In the genomic region with DNA sequence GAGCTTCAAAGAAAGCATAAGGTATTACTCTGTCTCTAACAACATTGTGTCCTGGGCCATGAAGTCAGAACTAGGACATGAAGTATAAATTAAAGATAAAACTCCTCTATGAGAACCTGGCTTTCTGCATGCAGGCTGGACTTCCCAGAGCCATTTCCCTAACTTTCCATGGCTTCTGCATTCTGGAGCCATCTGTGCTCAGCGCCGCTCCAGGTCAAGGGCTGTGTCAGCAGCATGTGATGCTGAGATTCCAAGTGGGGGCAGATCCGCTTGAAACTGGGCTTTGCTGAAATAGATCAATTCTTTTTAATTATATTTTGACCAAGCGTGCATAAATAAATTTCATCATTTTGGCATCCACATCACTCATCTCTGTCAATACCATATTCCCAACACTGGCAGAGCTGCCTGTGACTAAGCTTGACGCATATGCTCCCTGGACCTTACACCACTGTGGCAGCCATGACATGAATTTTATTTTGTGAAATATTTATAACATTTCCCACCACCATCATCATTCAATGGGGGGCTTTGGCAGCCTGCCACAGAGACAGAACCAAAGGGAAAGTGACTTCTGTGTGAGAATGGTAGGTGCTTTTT, we compare ENCODE assay signal across 16 cellular contexts.
A peak's percentile ranks its signal among the peaks of the same experiment; 100 is the strongest.
DNase-seq lines count a peak whose midpoint lies in the region; ATAC-seq lines count a peak whose summit lies in the region.
"Had no signal": no experiment of that assay in that cellular context is flagged by ENCODE, and none has a peak within 500 bp of the region (broad histone marks: within the 10 kb centered on the region; RNA-seq: fewer than 3 reads in every experiment).

No MANE protein-coding gene starts in this region.

- H3K9me3 Mint-ChIP-seq in activated naive CD8-positive, alpha-beta T cell treated with anti-CD3 and anti-CD28 coated beads for 36 hours = peaks cover 10% of the 10 kb centered on the region

- no peak overlapping the region for H3K4me3 Mint-ChIP-seq in activated naive CD8-positive, alpha-beta T cell treated with anti-CD3 and anti-CD28 coated beads for 36 hours
- H3K4me3 Mint-ChIP-seq: B cell; CD4-positive, CD25-positive, alpha-beta regulatory T cell; CD8-positive, alpha-beta T cell had no signal

- H3K36me3 Mint-ChIP-seq in activated naive CD8-positive, alpha-beta T cell treated with anti-CD3 and anti-CD28 coated beads for 36 hours = no peaks in the 10 kb centered on the region
- H3K36me3 Mint-ChIP-seq: CD4-positive, CD25-positive, alpha-beta regulatory T cell; CD8-positive, alpha-beta T cell had no signal

- peaks cover 3% of the 10 kb centered on the region; the same call in 1 of the 2 replicates for H3K9me3 ChIP-seq in MG63
- H3K9me3 ChIP-seq: Caco-2 had no signal

- no peak overlapping the region for H3K4me3 ChIP-seq in MG63
- H3K4me3 ChIP-seq: BLaER1, GM23248 had no signal

- ATAC-seq in GM18861 (IDR thresholded peaks at IDR 0.05; ENCODE audit: unreplicated experiment) = no peak
- ATAC-seq: CD8-positive, alpha-beta T cell had no signal

- H3K27me3 ChIP-seq in MG63 = no peaks in the 10 kb centered on the region
- H3K27me3 ChIP-seq: BLaER1 had no signal

- no peak overlapping the region for H3K27ac Mint-ChIP-seq in activated naive CD8-positive, alpha-beta T cell treated with anti-CD3 and anti-CD28 coated beads for 36 hours
- H3K27ac Mint-ChIP-seq: B cell; CD4-positive, CD25-positive, alpha-beta regulatory T cell; CD8-positive, alpha-beta T cell had no signal

- H3K4me1 Mint-ChIP-seq in activated naive CD8-positive, alpha-beta T cell treated with anti-CD3 and anti-CD28 coated beads for 36 hours = no peaks in the 10 kb centered on the region
- H3K4me1 Mint-ChIP-seq: B cell; CD4-positive, CD25-positive, alpha-beta regulatory T cell had no signal

- peak; percentile 82 for DNase-seq in MG63
- peak; percentile 97 for DNase-seq in NCI-H446 treated with DMSO at 0.1 percent for 48 hours (lab: John Stamatoyannopoulos, UW)
- peak; percentile 76 for DNase-seq in cerebellum (ENCODE audit: low spot score)
- no peak for DNase-seq in activated naive CD8-positive, alpha-beta T cell treated with anti-CD3 and anti-CD28 coated beads for 36 hours
- no peak for DNase-seq in T-helper 1 cell
- DNase-seq: Caco-2; CD4-positive, CD25-positive, alpha-beta regulatory T cell; CD8-positive, alpha-beta T cell; DMS53; DMS79 treated with DMSO at 0.1 percent for 48 hours; GM23248; H7; HCEC 1CT had no signal

- no peaks in the 10 kb centered on the region for H3K27me3 Mint-ChIP-seq in activated naive CD8-positive, alpha-beta T cell treated with anti-CD3 and anti-CD28 coated beads for 36 hours

- no peaks in the 10 kb centered on the region for H3K36me3 ChIP-seq in MG63
- H3K36me3 ChIP-seq: BLaER1 had no signal

Comparison
In these comparisons a context has a peak if more than half of its experiments do, and no peak if none do; other contexts are left out.
1. DNase-seq: peak in MG63 (single experiment), NCI-H446 treated with DMSO at 0.1 percent for 48 hours (single experiment) and cerebellum (single experiment); none in activated naive CD8-positive, alpha-beta T cell treated with anti-CD3 and anti-CD28 coated beads for 36 hours (single experiment) and T-helper 1 cell (0 of 5).